In genomic region chrX:41933546-41933945, GRCh38 we compare ENCODE assay signal across 1 cellular context.
TF ChIP-seq lines count a peak whose summit lies in the region.

No MANE protein-coding gene starts in this region.

TF ChIP-seq in GM23338, 12 proteins besides CTCF, POLR2A, EP300 and RAD21 (continued from another document):
- TF ChIP-seq REST (IDR thresholded peaks at IDR 0.05; ENCODE audit: unreplicated experiment) (no peak), NANOG (IDR thresholded peaks at IDR 0.05; ENCODE audit: borderline replicate concordance) (no peak), EZH2 (IDR thresholded peaks at IDR 0.05; ENCODE audit: low read depth, unreplicated experiment) (no peak), STAT1 (IDR thresholded peaks at IDR 0.05; ENCODE audit: unreplicated experiment) (no peak), ZNF114 (CRISPR knock-in tag; IDR thresholded peaks at IDR 0.05) (no peak), EZH2phosphoT487 (IDR thresholded peaks at IDR 0.05; ENCODE audit: unreplicated experiment) (no peak), POLR2AphosphoS5 (IDR thresholded peaks at IDR 0.05; ENCODE audit: low read depth) (no peak), ZNF462 (CRISPR knock-in tag; IDR thresholded peaks at IDR 0.05) (no peak), ZNF331 (CRISPR knock-in tag; IDR thresholded peaks at IDR 0.05; ENCODE audit: low read depth) (no peak), CREB1 (CRISPR knock-in tag; IDR thresholded peaks at IDR 0.05; ENCODE audit: low read depth) (no peak), ETS1 (IDR thresholded peaks at IDR 0.05) (no peak)
